ENCODE assay signal across 8 cellular contexts in the genomic region with DNA sequence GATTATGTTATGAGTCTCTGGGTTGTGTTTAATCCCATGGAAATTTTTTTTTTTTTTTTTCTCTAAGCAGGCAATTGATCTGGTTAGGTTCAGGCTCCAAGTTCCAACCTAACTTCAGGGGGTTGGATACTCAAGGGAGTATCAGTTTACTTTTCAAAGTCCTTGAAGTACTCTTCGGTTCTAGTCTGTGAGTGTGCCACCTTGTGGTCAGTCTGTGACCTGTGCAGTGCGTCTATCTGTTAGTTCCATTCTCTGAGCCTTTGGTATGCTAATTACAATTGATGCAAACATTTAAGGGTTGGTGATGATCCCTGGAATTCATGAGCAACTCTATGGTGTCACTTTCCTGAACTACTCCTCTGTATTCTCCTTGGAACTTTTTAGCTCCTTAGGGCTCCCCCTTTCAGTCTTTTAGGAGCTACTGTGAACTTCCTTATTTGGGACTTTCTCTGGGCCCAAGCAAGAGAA.
A peak's percentile ranks its signal among the peaks of the same experiment; 100 is the strongest.
DNase-seq lines count a peak whose midpoint lies in the region; ATAC-seq and TF ChIP-seq lines count a peak whose summit lies in the region.

No MANE protein-coding gene starts in this region.

- POLR2A ChIA-PET in IMR-90 (lab: Charles Lee; ENCODE audit: unreplicated experiment) = no interaction called here
- POLR2A ChIA-PET in activated CD8-positive, alpha-beta T cell treated with anti-CD3 and anti-CD28 coated beads for 36 hours (lab: Charles Lee) = no interaction called here

- H3K27ac Mint-ChIP-seq in activated CD8-positive, alpha-beta T cell treated with anti-CD3 and anti-CD28 coated beads for 36 hours = no peak overlapping the region

- H2BK20ac ChIP-seq in IMR-90 (ENCODE audit: low read depth, low read length) = no peak overlapping the region

- no peak overlapping the region; the same call in 1 of the 2 replicates for H3K9ac ChIP-seq in IMR-90 (ENCODE audit: low read depth, low read length)

- BruUV-seq in IMR-90 (replicated peaks; lab: Mats Ljungman, UMichigan) = no TSS peak

- no peak overlapping the region for H4K91ac ChIP-seq in IMR-90 (ENCODE audit: insufficient read depth, low read depth, low read length)

- H4K20me1 ChIP-seq in IMR-90 (ENCODE audit: insufficient read depth, low read length) = no peaks in the 10 kb centered on the region

- H3K27ac ChIP-seq in heart left ventricle = no peak overlapping the region
- H3K27ac ChIP-seq in IMR-90 (ENCODE audit: insufficient read depth, low read length) = no peak overlapping the region

- H2AK9ac ChIP-seq in IMR-90 (replicated peaks; ENCODE audit: low read depth, low read length, poor library complexity) = no peak overlapping the region

- H3K4me1 ChIP-seq in heart left ventricle (no peaks in the 10 kb centered on the region), IMR-90 (ENCODE audit: control insufficient read depth, insufficient read depth, low read length) (no peaks in the 10 kb centered on the region)

- H2BK5ac ChIP-seq in IMR-90 (ENCODE audit: low read depth, low read length, poor library complexity, severe bottlenecking) = no peak overlapping the region

- H3K4me3 Mint-ChIP-seq in activated CD8-positive, alpha-beta T cell treated with anti-CD3 and anti-CD28 coated beads for 36 hours = no peak overlapping the region

- no peaks in the 10 kb centered on the region for H3K4me1 Mint-ChIP-seq in activated CD8-positive, alpha-beta T cell treated with anti-CD3 and anti-CD28 coated beads for 36 hours (ENCODE audit: low read depth)

- no peak overlapping the region for H3K56ac ChIP-seq in IMR-90 (ENCODE audit: extremely low read depth, insufficient read depth, low read length)

- no peaks in the 10 kb centered on the region for H3K79me1 ChIP-seq in IMR-90 (ENCODE audit: low read depth in 1 of 2, low read length in 2 of 2)

- no peak for TF ChIP-seq POLR2A in heart left ventricle (IDR thresholded peaks at IDR 0.05)
- TF ChIP-seq POLR2A in IMR-90 (IDR thresholded peaks at IDR 0.05; ENCODE audit: low read depth, low read length) = no peak

- peak; percentile 56 for TF ChIP-seq RAD21 in IMR-90 (IDR thresholded peaks at IDR 0.05; ENCODE audit: low read length)

- no peak overlapping the region; the same call in 1 of the 2 replicates for H3K18ac ChIP-seq in IMR-90 (ENCODE audit: low read depth, low read length)

- DNase-seq in heart left ventricle (peak in 1 of 5 donors; percentile 22), left ventricle myocardium superior (no peak), IMR-90 (peak; percentile 69), kidney tubule cell (ENCODE audit: low spot score) (peak; percentile 74), NCI-H1105 treated with DMSO at 0.1 percent for 48 hours (lab: John Stamatoyannopoulos, UW) (no peak), GOT3 (lab: John Stamatoyannopoulos, UW) (no peak)
- DNase-seq in activated CD8-positive, alpha-beta T cell treated with anti-CD3 and anti-CD28 coated beads for 36 hours = peak; percentile 48
- DNase-seq in stimulated activated CD4-positive, alpha-beta T cell treated with anti-CD3 and anti-CD28 coated beads, Interleukin-4, amount 100 ng/mL, for 1 hour = no peak

- H3K36me3 ChIP-seq in heart left ventricle (no peaks in the 10 kb centered on the region), IMR-90 (ENCODE audit: control insufficient read depth, insufficient read depth, low read length) (no peaks in the 10 kb centered on the region)

- peaks cover 0 to 13% (median 0%) of the 10 kb centered on the region in 12 donors for H3K9me3 ChIP-seq in heart left ventricle
- H3K9me3 ChIP-seq in IMR-90 (ENCODE audit: control insufficient read depth, insufficient read depth, low read length) = peaks cover 1% of the 10 kb centered on the region; the same call in 1 of the 2 replicates

- H3K14ac ChIP-seq in IMR-90 (replicated peaks; ENCODE audit: low read depth, low read length) = no peak overlapping the region

- H3K4me2 ChIP-seq in IMR-90 (ENCODE audit: low read depth, low read length) = no peak overlapping the region

- no peaks in the 10 kb centered on the region for H3K27me3 Mint-ChIP-seq in activated CD8-positive, alpha-beta T cell treated with anti-CD3 and anti-CD28 coated beads for 36 hours

- dilution Hi-C loops in IMR-90 (cut with HindIII; ENCODE audit: low sequenced_read_pairs, unreplicated experiment) = no loop called here

- H3K4ac ChIP-seq in IMR-90 (ENCODE audit: low read depth, low read length) = peak overlapping the region; percentile 6; the same call in 1 of the 2 replicates

- ATAC-seq in heart left ventricle = no peak
- ATAC-seq in left ventricle myocardium superior = no peak
- ATAC-seq in IMR-90 (ENCODE audit: low read depth) = peak; percentile 53
- ATAC-seq in activated CD8-positive, alpha-beta T cell treated with anti-CD3 and anti-CD28 coated beads for 36 hours = no peak

- in situ Hi-C loops in IMR-90 (cut with MboI; ENCODE audit: low sequenced_read_pairs) = loop anchor here (25.0 kb wide), 1 partner anchor 1502 kb away; no protein-coding TSS in a partner anchor

- TF ChIP-seq CTCF in heart left ventricle (IDR thresholded peaks at IDR 0.05) (peak; percentile 1 to 71 (median 52)), IMR-90 (conservative IDR thresholded peaks at IDR 0.05; ENCODE audit: low read depth, low read length) (peak; percentile 43)
- peak; percentile 48 for TF ChIP-seq CTCF in activated CD8-positive, alpha-beta T cell treated with anti-CD3 and anti-CD28 coated beads for 36 hours (IDR thresholded peaks at IDR 0.05)

- H4K5ac ChIP-seq in IMR-90 (ENCODE audit: low read depth, low read length) = no peak overlapping the region

- H2AK5ac ChIP-seq in IMR-90 (ENCODE audit: low read depth, low read length) = no peak overlapping the region

- no peaks in the 10 kb centered on the region for H3K9me1 ChIP-seq in IMR-90 (ENCODE audit: insufficient read depth, low read length)

- no peak overlapping the region for H3K23ac ChIP-seq in IMR-90 (ENCODE audit: low read depth, low read length)

- CTCF ChIA-PET in IMR-90 (lab: Yijun Ruan, JAX) = interaction anchor here (0.6 to 1.6 kb wide), 3 partner anchors 20 to 1275 kb away, joined by 3 to 6 read pairs (median 5); no protein-coding TSS in a partner anchor
- CTCF ChIA-PET in activated CD8-positive, alpha-beta T cell treated with anti-CD3 and anti-CD28 coated beads for 36 hours (lab: Charles Lee) = interaction anchor here (0.9 kb wide), 1 partner anchor 19 kb away, joined by 3 read pairs; no protein-coding TSS in a partner anchor

- intact Hi-C loops in heart left ventricle (cut with DNase I) = loop anchor here in 6 of 10 donors (5.0 to 10.0 kb wide), 3 partner anchors 338 to 1373 kb away; partner anchors contain the start of gene SOX4 (in 4 of the 6)
- intact Hi-C loops in left ventricle myocardium superior (cut with micrococcal nuclease) = no loop called here
- intact Hi-C loops in IMR-90 (cut with micrococcal nuclease) = no loop called here
- intact Hi-C loops in activated CD8-positive, alpha-beta T cell treated with anti-CD3 and anti-CD28 coated beads for 36 hours (cut with micrococcal nuclease) = no loop called here

- no peaks in the 10 kb centered on the region for H3K36me3 Mint-ChIP-seq in activated CD8-positive, alpha-beta T cell treated with anti-CD3 and anti-CD28 coated beads for 36 hours (ENCODE audit: low read depth)

- no peak overlapping the region for H2BK15ac ChIP-seq in IMR-90 (ENCODE audit: low read depth, low read length)

- no peak overlapping the region for H4K8ac ChIP-seq in IMR-90 (ENCODE audit: low read depth in 2 of 2, low read length in 2 of 2)

- H2BK120ac ChIP-seq in IMR-90 (ENCODE audit: low read depth, low read length) = no peak overlapping the region

- H3K9me3 Mint-ChIP-seq in activated CD8-positive, alpha-beta T cell treated with anti-CD3 and anti-CD28 coated beads for 36 hours = peaks cover 8% of the 10 kb centered on the region

- H3K4me3 ChIP-seq in heart left ventricle (no peak overlapping the region), IMR-90 (ENCODE audit: insufficient read depth, low read depth, low read length) (no peak overlapping the region)

- WGBS in heart left ventricle, 4 donors = 45 to 56% (median 50%) methylated on average over 2 of the region's 2 CpGs
- WGBS in IMR-90 (ENCODE audit: extremely low coverage in 2 of 2, insufficient read length in 1 of 2), 2 experiments = no CpG with 5 or more reads among the region's 2 CpGs

- H3K27me3 ChIP-seq in heart left ventricle (no peaks in the 10 kb centered on the region), IMR-90 (ENCODE audit: control insufficient read depth, insufficient read depth, low read length) (no peaks in the 10 kb centered on the region)

- H2AFZ ChIP-seq in IMR-90 (replicated peaks; ENCODE audit: low read length, poor library complexity) = no peak overlapping the region

TF ChIP-seq in IMR-90, 13 proteins besides CTCF, POLR2A, EP300 and RAD21:
- TF ChIP-seq USF2 (IDR thresholded peaks at IDR 0.05; ENCODE audit: low read depth, low read length) (no peak), SMC3 (IDR thresholded peaks at IDR 0.05; ENCODE audit: low read depth, low read length) (peak; percentile 59)
TF ChIP-seq in IMR-90: peak in this region for 1.

Comparison
In these comparisons a context has a peak if more than half of its experiments do, and no peak if none do; other contexts are left out.
1. intact Hi-C loops: an anchor here in heart left ventricle (5.0 to 10.0 kb wide); none called in left ventricle myocardium superior, IMR-90 and activated CD8-positive, alpha-beta T cell treated with anti-CD3 and anti-CD28 coated beads for 36 hours.
2. DNase-seq: peak in IMR-90 (single experiment), activated CD8-positive, alpha-beta T cell treated with anti-CD3 and anti-CD28 coated beads for 36 hours (single experiment) and kidney tubule cell (single experiment); none in left ventricle myocardium superior (single experiment), NCI-H1105 treated with DMSO at 0.1 percent for 48 hours (single experiment), stimulated activated CD4-positive, alpha-beta T cell treated with anti-CD3 and anti-CD28 coated beads, Interleukin-4, amount 100 ng/mL, for 1 hour (single experiment) and GOT3 (single experiment).
3. Peak in every context shown above with its lines, with median percentiles within 50 percentile points of each other: CTCF ChIP-seq.